ENCODE assay signal across 22 cellular contexts in genomic region chr6:137925299-137925698, GRCh38. TPM values are rescaled to one million over a fixed set of nuclear protein-coding genes. Genes with fewer than 3 reads are reported as not detected.
A peak's percentile ranks its signal among the peaks of the same experiment; 100 is the strongest.
DNase-seq lines count a peak whose midpoint lies in the region; ATAC-seq and TF ChIP-seq lines count a peak whose summit lies in the region.
"Had no signal": no experiment of that assay in that cellular context is flagged by ENCODE, and none has a peak within 500 bp of the region (broad histone marks: within the 10 kb centered on the region; RNA-seq: fewer than 3 reads in every experiment).

No MANE protein-coding gene starts in this region.

- CTCF ChIA-PET in HEK293 (lab: Yijun Ruan, JAX) = interaction anchor here (0.6 to 3.5 kb wide), 6 partner anchors 14 to 693 kb away, joined by 4 to 21 read pairs (median 4); no protein-coding TSS in a partner anchor

- H3K4me2 ChIP-seq in neural progenitor cell = peak overlapping the region; percentile 16

- no peak for TF ChIP-seq CTCF in HEK293 (tag by site-specific recombination; IDR thresholded peaks at IDR 0.05)
- TF ChIP-seq CTCF in neural progenitor cell (IDR thresholded peaks at IDR 0.05) = no peak

- H3K4me3 Mint-ChIP-seq in activated T-helper 17 cell treated with anti-CD3 and anti-CD28 coated beads, Interleukin-2, amount 50 U/mL, for 72 hours = no peak overlapping the region
- no peak overlapping the region for H3K4me3 Mint-ChIP-seq in neural progenitor cell
- H3K4me3 Mint-ChIP-seq: CD8-positive, alpha-beta memory T cell had no signal

- H3K27me3 ChIP-seq in neural progenitor cell = no peaks in the 10 kb centered on the region
- H3K27me3 ChIP-seq: adrenal gland, colonic mucosa, gastroesophageal sphincter, neutrophil had no signal

- POLR2A ChIA-PET in HEK293 (lab: Yijun Ruan, JAX) = no interaction called here

- H3K4me1 ChIP-seq in HEK293 (ENCODE audit: control insufficient read depth, insufficient read depth, low read length) (no peaks in the 10 kb centered on the region), neural progenitor cell (peaks cover 27% of the 10 kb centered on the region)

- H3K36me3 ChIP-seq in HEK293 (ENCODE audit: control insufficient read depth in 2 of 2, insufficient read depth in 1 of 2, low read length in 2 of 2) = no peaks in the 10 kb centered on the region
- H3K36me3 ChIP-seq in neural progenitor cell = no peaks in the 10 kb centered on the region
- H3K36me3 ChIP-seq: adrenal gland, colonic mucosa, gastroesophageal sphincter, neutrophil had no signal

- H3K27ac Mint-ChIP-seq in activated T-helper 17 cell treated with anti-CD3 and anti-CD28 coated beads, Interleukin-2, amount 50 U/mL, for 72 hours = peak overlapping the region; percentile 46
- H3K27ac Mint-ChIP-seq in neural progenitor cell = no peak overlapping the region

- peak overlapping the region; percentile 74 for H2AFZ ChIP-seq in neural progenitor cell (replicated peaks)

- peaks cover 8% of the 10 kb centered on the region for H3K36me3 Mint-ChIP-seq in activated T-helper 17 cell treated with anti-CD3 and anti-CD28 coated beads, Interleukin-2, amount 50 U/mL, for 72 hours (ENCODE audit: low read depth)
- no peaks in the 10 kb centered on the region for H3K36me3 Mint-ChIP-seq in neural progenitor cell
- H3K36me3 Mint-ChIP-seq: CD8-positive, alpha-beta memory T cell had no signal

- no peaks in the 10 kb centered on the region for H3F3A ChIP-seq in neural progenitor cell (ENCODE audit: low read depth)

- H4K20me1 ChIP-seq in neural progenitor cell (ENCODE audit: low read depth) = no peaks in the 10 kb centered on the region

- DNase-seq in DMS153 treated with DMSO at 0.1 percent for 48 hours (lab: John Stamatoyannopoulos, UW; ENCODE audit: unreplicated experiment) (peak; percentile 31), neural progenitor cell (ENCODE audit: low spot score) (no peak)
- DNase-seq: activated CD4-positive, CD25-positive, alpha-beta regulatory T cell treated with anti-CD3 and anti-CD28 coated beads, Interleukin-2, amount 50 U/mL, for 72 hours; adrenal gland; CD8-positive, alpha-beta memory T cell; colonic mucosa; H7; islet precursor cell; KG1; mucosa of descending colon; NCI-H187; NCI-H345; NCI-H82; OCI-M1 had no signal

- H3K4me3 ChIP-seq in HEK293 (ENCODE audit: low read depth, low read length) = no peak overlapping the region
- H3K4me3 ChIP-seq in neural progenitor cell = no peak overlapping the region
- H3K4me3 ChIP-seq: adrenal gland, colonic mucosa, gastroesophageal sphincter, mucosa of descending colon had no signal

- H3K9ac ChIP-seq in neural progenitor cell = no peak overlapping the region

- peaks cover 33% of the 10 kb centered on the region for H3K4me1 Mint-ChIP-seq in activated T-helper 17 cell treated with anti-CD3 and anti-CD28 coated beads, Interleukin-2, amount 50 U/mL, for 72 hours
- H3K4me1 Mint-ChIP-seq in neural progenitor cell = peaks cover 4% of the 10 kb centered on the region

- H3K9me3 Mint-ChIP-seq in activated T-helper 17 cell treated with anti-CD3 and anti-CD28 coated beads, Interleukin-2, amount 50 U/mL, for 72 hours = no peaks in the 10 kb centered on the region
- H3K9me3 Mint-ChIP-seq in neural progenitor cell = no peaks in the 10 kb centered on the region
- H3K9me3 Mint-ChIP-seq: CD8-positive, alpha-beta memory T cell had no signal

- ATAC-seq in activated T-helper 17 cell treated with anti-CD3 and anti-CD28 coated beads, Interleukin-2, amount 50 U/mL, for 72 hours (replicated peaks) = no peak
- ATAC-seq in HG02642 (IDR thresholded peaks at IDR 0.05; ENCODE audit: poor library complexity, unreplicated experiment) = no peak
- no peak for ATAC-seq in GM21825 (IDR thresholded peaks at IDR 0.05; ENCODE audit: unreplicated experiment)
- no peak for ATAC-seq in GM21447 (IDR thresholded peaks at IDR 0.05; ENCODE audit: unreplicated experiment)
- ATAC-seq: gastroesophageal sphincter, mucosa of descending colon, Right ventricle myocardium inferior had no signal

- H3K27ac ChIP-seq in HEK293 (ENCODE audit: extremely low read depth, low read depth, low read length) (no peak overlapping the region), neural progenitor cell (no peak overlapping the region)
- H3K27ac ChIP-seq: adrenal gland, colonic mucosa, gastroesophageal sphincter, neutrophil had no signal

- H3K9me3 ChIP-seq in HEK293 (ENCODE audit: control insufficient read depth, insufficient read depth, low read depth, low read length) (no peaks in the 10 kb centered on the region), neural progenitor cell (ENCODE audit: low read depth) (no peaks in the 10 kb centered on the region)
- H3K9me3 ChIP-seq: adrenal gland, colonic mucosa, gastroesophageal sphincter, mucosa of descending colon, neutrophil had no signal

- no peaks in the 10 kb centered on the region for H3K27me3 Mint-ChIP-seq in activated T-helper 17 cell treated with anti-CD3 and anti-CD28 coated beads, Interleukin-2, amount 50 U/mL, for 72 hours
- H3K27me3 Mint-ChIP-seq in neural progenitor cell (ENCODE audit: insufficient read depth, low read depth) = peaks cover 7% of the 10 kb centered on the region
- H3K27me3 Mint-ChIP-seq: CD8-positive, alpha-beta memory T cell had no signal

- no peaks in the 10 kb centered on the region for H3K79me2 ChIP-seq in neural progenitor cell (ENCODE audit: low read depth)

TF ChIP-seq in HEK293, 187 proteins besides CTCF, POLR2A, EP300 and RAD21:
- TF ChIP-seq ZNF140 (tag by site-specific recombination; IDR thresholded peaks at IDR 0.05) (no peak), REST (tag by site-specific recombination; IDR thresholded peaks at IDR 0.05) (no peak), ZNF670 (tag by site-specific recombination; IDR thresholded peaks at IDR 0.05; ENCODE audit: low read depth) (no peak), SCRT1 (tag by site-specific recombination; IDR thresholded peaks at IDR 0.05; ENCODE audit: borderline replicate concordance) (peak; percentile 60), SCRT2 (tag by site-specific recombination; IDR thresholded peaks at IDR 0.05) (peak; percentile 77)

RNA-seq across cellular contexts. Expression of gene TNFAIP3, which starts 58.2 kb away (rescaled TPM):
- total RNA-seq in activated T-helper 17 cell treated with anti-CD3 and anti-CD28 coated beads, Interleukin-2, amount 50 U/mL, for 72 hours = 100 to 1,000 TPM; 254 to 663 TPM
- total RNA-seq in neural progenitor cell (ENCODE audit: low replicate concordance) = 1.8 and 5.3 TPM in 2 replicates

Comparison
In these comparisons a context has a peak if more than half of its experiments do, and no peak if none do; other contexts are left out.
1. RNA of gene TNFAIP3, which starts 58.2 kb away (total RNA-seq): 254 to 663 TPM in activated T-helper 17 cell treated with anti-CD3 and anti-CD28 coated beads, Interleukin-2, amount 50 U/mL, for 72 hours; 1.8 to 5.3 TPM in neural progenitor cell; every median in the first group is over 10 times any median in the second.